Comparison of ENCODE assay signal across 2 cellular contexts in the genomic region with DNA sequence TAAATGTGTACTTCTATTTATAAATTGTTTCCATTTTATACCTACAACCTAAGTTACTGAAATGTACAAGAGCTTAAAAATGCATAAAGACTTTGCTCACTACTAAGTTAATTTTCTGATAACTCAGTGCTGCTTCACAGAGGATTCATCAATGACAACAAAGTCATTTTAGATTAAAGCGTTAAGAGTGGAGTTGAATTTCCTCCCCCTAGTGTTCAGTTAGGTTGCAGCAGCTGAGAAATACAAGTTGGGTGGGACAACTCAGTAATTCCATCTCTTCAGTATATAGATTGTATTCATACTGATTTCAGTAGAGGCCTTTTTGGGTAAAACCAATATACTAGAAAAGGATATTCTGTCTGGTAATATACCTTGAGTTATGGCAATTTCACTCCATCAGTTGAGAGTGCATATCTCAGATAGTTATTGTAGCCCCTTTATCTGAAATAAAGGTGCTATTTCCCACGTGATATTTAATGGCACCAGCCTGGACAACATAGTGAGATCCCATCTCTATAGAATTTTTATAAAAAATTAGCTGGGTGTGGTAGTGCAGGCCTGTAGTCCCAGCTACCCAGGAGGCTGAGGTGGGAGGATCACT.
TF ChIP-seq lines count a peak whose summit lies in the region.

No MANE protein-coding gene starts in this region.

TF ChIP-seq in H1, 55 proteins besides CTCF, POLR2A, EP300 and RAD21:
- TF ChIP-seq SAP30 (IDR thresholded peaks at IDR 0.05; ENCODE audit: insufficient read depth, insufficient replicate concordance, low read length) (no peak), CREB1 (IDR thresholded peaks at IDR 0.05) (no peak), GTF2F1 (IDR thresholded peaks at IDR 0.05; ENCODE audit: borderline replicate concordance, low read depth, low read length) (no peak), SIRT6 (IDR thresholded peaks at IDR 0.05; ENCODE audit: low read length) (no peak)
TF ChIP-seq in H1: peak in this region for 0.

TF ChIP-seq in neural cell, 6 proteins besides CTCF, POLR2A, EP300 and RAD21:
- TF ChIP-seq SMC3 (conservative IDR thresholded peaks at IDR 0.05; ENCODE audit: poor library complexity) (peak; percentile 71), TAF1 (IDR thresholded peaks at IDR 0.05; ENCODE audit: low read depth) (no peak)
TF ChIP-seq in neural cell: peak in this region for 1.
